12 cellular contexts compared by ENCODE assay signal in genomic region chr17:27579304-27579703, GRCh38. TPM values are rescaled to one million over a fixed set of nuclear protein-coding genes. Genes with fewer than 3 reads are reported as not detected.
A peak's percentile ranks its signal among the peaks of the same experiment; 100 is the strongest.
DNase-seq lines count a peak whose midpoint lies in the region; ATAC-seq and TF ChIP-seq lines count a peak whose summit lies in the region.
"Had no signal": no experiment of that assay in that cellular context is flagged by ENCODE, and none has a peak within 500 bp of the region (broad histone marks: within the 10 kb centered on the region; RNA-seq: fewer than 3 reads in every experiment).

No MANE protein-coding gene starts in this region.

- WGBS in thyroid gland, 2 donors: 92 to 96% methylated on average over 3 of the region's 3 CpGs

- CTCF ChIA-PET in activated naive CD4-positive, alpha-beta T cell treated with anti-CD3 and anti-CD28 coated beads, Interleukin-2, amount 10 ng/mL, durations not matched to agents 7 days and 5 days (lab: Charles Lee): interaction anchor here (1.0 to 4.6 kb wide), 8 partner anchors 10 to 198 kb away, joined by 3 to 33 read pairs (median 6); no protein-coding TSS in a partner anchor

- no peak for TF ChIP-seq POLR2A in thyroid gland (IDR thresholded peaks at IDR 0.05)

- H3K27me3 ChIP-seq in thyroid gland: no peaks in the 10 kb centered on the region
- H3K27me3 ChIP-seq: uterus had no signal

- H3K27ac ChIP-seq in thyroid gland: peak overlapping the region in 2 of 3 donors; percentile 96 to 97
- H3K27ac ChIP-seq: uterus had no signal

- H3K27me3 Mint-ChIP-seq in activated naive CD4-positive, alpha-beta T cell treated with anti-CD3 and anti-CD28 coated beads, Interleukin-2, amount 10 ng/mL, durations not matched to agents 7 days and 5 days: no peaks in the 10 kb centered on the region
- no peaks in the 10 kb centered on the region for H3K27me3 Mint-ChIP-seq in activated naive CD8-positive, alpha-beta T cell treated with anti-CD3 and anti-CD28 coated beads, Interleukin-2, amount 10 ng/mL, durations not matched to agents 7 days and 5 days
- H3K27me3 Mint-ChIP-seq: memory B cell had no signal

- H3K27ac Mint-ChIP-seq in activated naive CD4-positive, alpha-beta T cell treated with anti-CD3 and anti-CD28 coated beads, Interleukin-2, amount 10 ng/mL, durations not matched to agents 7 days and 5 days: peak overlapping the region; percentile 88
- peak overlapping the region; percentile 91 for H3K27ac Mint-ChIP-seq in activated naive CD8-positive, alpha-beta T cell treated with anti-CD3 and anti-CD28 coated beads, Interleukin-2, amount 10 ng/mL, durations not matched to agents 7 days and 5 days

- no peak for DNase-seq in activated naive CD4-positive, alpha-beta T cell treated with anti-CD3 and anti-CD28 coated beads, Interleukin-2, amount 10 ng/mL, durations not matched to agents 7 days and 5 days
- DNase-seq in activated naive CD4-positive, alpha-beta T cell treated with Interleukin-2 at 50 U/mL for 16 hours: no peak
- DNase-seq in activated naive CD8-positive, alpha-beta T cell treated with anti-CD3 and anti-CD28 coated beads, Interleukin-2, amount 10 ng/mL, durations not matched to agents 7 days and 5 days: no peak
- DNase-seq in thyroid gland: no peak
- DNase-seq in dedifferentiated amniotic fluid mesenchymal stem cell (ENCODE audit: extremely low spot score): no peak
- DNase-seq in GF-D8 (lab: John Stamatoyannopoulos, UW): no peak
- DNase-seq in cortex of kidney (lab: John Stamatoyannopoulos, UW): no peak
- DNase-seq: activated gamma-delta T cell treated with Interleukin-2 at 50 U/mL for 16 hours, nucleus accumbens, uterus had no signal

- peaks cover 50 to 54% of the 10 kb centered on the region in 2 donors for H3K4me1 ChIP-seq in thyroid gland

- H3K36me3 ChIP-seq in thyroid gland: peaks cover 0 to 4% of the 10 kb centered on the region in 2 donors
- H3K36me3 ChIP-seq: uterus had no signal

- intact Hi-C loops in thyroid gland (cut with DNase I): no loop called here

- H3K9me3 Mint-ChIP-seq in activated naive CD4-positive, alpha-beta T cell treated with anti-CD3 and anti-CD28 coated beads, Interleukin-2, amount 10 ng/mL, durations not matched to agents 7 days and 5 days: no peaks in the 10 kb centered on the region
- no peaks in the 10 kb centered on the region for H3K9me3 Mint-ChIP-seq in activated naive CD8-positive, alpha-beta T cell treated with anti-CD3 and anti-CD28 coated beads, Interleukin-2, amount 10 ng/mL, durations not matched to agents 7 days and 5 days
- H3K9me3 Mint-ChIP-seq: memory B cell had no signal

- ATAC-seq in HG02852 (IDR thresholded peaks at IDR 0.05; ENCODE audit: unreplicated experiment): peak; percentile 7
- peak; percentile 46 for ATAC-seq in activated naive CD8-positive, alpha-beta T cell treated with anti-CD3 and anti-CD28 coated beads, Interleukin-2, amount 10 ng/mL, durations not matched to agents 7 days and 5 days (ENCODE audit: low read depth)

- peaks cover 21% of the 10 kb centered on the region for H3K36me3 Mint-ChIP-seq in activated naive CD4-positive, alpha-beta T cell treated with anti-CD3 and anti-CD28 coated beads, Interleukin-2, amount 10 ng/mL, durations not matched to agents 7 days and 5 days
- H3K36me3 Mint-ChIP-seq in activated naive CD8-positive, alpha-beta T cell treated with anti-CD3 and anti-CD28 coated beads, Interleukin-2, amount 10 ng/mL, durations not matched to agents 7 days and 5 days: peaks cover 11% of the 10 kb centered on the region

- H3K4me3 Mint-ChIP-seq in activated naive CD4-positive, alpha-beta T cell treated with anti-CD3 and anti-CD28 coated beads, Interleukin-2, amount 10 ng/mL, durations not matched to agents 7 days and 5 days: no peak overlapping the region
- peak overlapping the region; percentile 38 for H3K4me3 Mint-ChIP-seq in activated naive CD8-positive, alpha-beta T cell treated with anti-CD3 and anti-CD28 coated beads, Interleukin-2, amount 10 ng/mL, durations not matched to agents 7 days and 5 days
- H3K4me3 Mint-ChIP-seq: memory B cell had no signal

- POLR2A ChIA-PET in activated naive CD8-positive, alpha-beta T cell treated with anti-CD3 and anti-CD28 coated beads, Interleukin-2, amount 10 ng/mL, durations not matched to agents 7 days and 5 days (lab: Charles Lee): interaction anchor here (1.0 to 3.1 kb wide), 4 partner anchors 20 to 285 kb away, joined by 3 to 13 read pairs (median 6); partner anchors contain the start of gene WSB1

- H3K4me3 ChIP-seq in thyroid gland (replicated peaks in 1 of 3): no peak overlapping the region
- H3K4me3 ChIP-seq: uterus had no signal

- no peaks in the 10 kb centered on the region for H3K9me3 ChIP-seq in thyroid gland
- H3K9me3 ChIP-seq: uterus had no signal

- H3K4me1 Mint-ChIP-seq in activated naive CD4-positive, alpha-beta T cell treated with anti-CD3 and anti-CD28 coated beads, Interleukin-2, amount 10 ng/mL, durations not matched to agents 7 days and 5 days: peaks cover 68% of the 10 kb centered on the region
- peaks cover 58% of the 10 kb centered on the region for H3K4me1 Mint-ChIP-seq in activated naive CD8-positive, alpha-beta T cell treated with anti-CD3 and anti-CD28 coated beads, Interleukin-2, amount 10 ng/mL, durations not matched to agents 7 days and 5 days

- TF ChIP-seq CTCF in thyroid gland (IDR thresholded peaks at IDR 0.05): no peak

RNA-seq across cellular contexts. Expression of gene LGALS9, which starts 51.7 kb away (rescaled TPM):
- 100 to 1,000 TPM; 159 to 175 TPM for total RNA-seq in activated naive CD8-positive, alpha-beta T cell treated with anti-CD3 and anti-CD28 coated beads, Interleukin-2, amount 10 ng/mL, durations not matched to agents 7 days and 5 days
- total RNA-seq in thyroid gland: 10 to 100 TPM in 3 of 4 donors, 1 to 10 TPM in 1; 8.9 to 36.4 (median 18.0) TPM

Comparison
In these comparisons a context has a peak if more than half of its experiments do, and no peak if none do; other contexts are left out.
1. RNA of gene LGALS9, which starts 51.7 kb away (total RNA-seq): 159 to 175 TPM in activated naive CD8-positive, alpha-beta T cell treated with anti-CD3 and anti-CD28 coated beads, Interleukin-2, amount 10 ng/mL, durations not matched to agents 7 days and 5 days; 8.9 to 36.4 TPM in thyroid gland; every median in the first group is over 4 times any median in the second.